In genomic region chr1:201745023-201745422, GRCh38 we compare ENCODE assay signal across 24 cellular contexts.
DNase-seq lines count a peak whose midpoint lies in the region; TF ChIP-seq lines count a peak whose summit lies in the region.
"Had no signal": no experiment of that assay in that cellular context is flagged by ENCODE, and none has a peak within 500 bp of the region (broad histone marks: within the 10 kb centered on the region; RNA-seq: fewer than 3 reads in every experiment).

No MANE protein-coding gene starts in this region.

- no peak for TF ChIP-seq POLR2A in breast epithelium (IDR thresholded peaks at IDR 0.05)

- H3K27ac ChIP-seq in breast epithelium, result no peak overlapping the region
- no peak overlapping the region for H3K27ac ChIP-seq in fibroblast of lung (ENCODE audit: insufficient read depth, low read length)
- peak overlapping the region; percentile 92 for H3K27ac ChIP-seq in subcutaneous abdominal adipose tissue (ENCODE audit: low read depth, low read length)
- H3K27ac ChIP-seq: psoas muscle, SJCRH30 had no signal

- H3K9ac ChIP-seq in adipocyte (ENCODE audit: low read length) (peak overlapping the region; percentile 27), fibroblast of lung (ENCODE audit: insufficient read depth, low read length) (no peak overlapping the region), subcutaneous abdominal adipose tissue (ENCODE audit: low read length in 5 of 5) (peak overlapping the region in 1 of 5 donors; percentile 33)

- no peak overlapping the region for H3K4me2 ChIP-seq in fibroblast of lung (ENCODE audit: extremely low read depth, insufficient read depth, low read length)
- H3K4me2 ChIP-seq: A549 had no signal

- H3K4me3 Mint-ChIP-seq in MCF 10A (ENCODE audit: unreplicated experiment), result no peak overlapping the region
- H3K4me3 Mint-ChIP-seq: activated CD8-positive, alpha-beta T cell treated with anti-CD3 and anti-CD28 coated beads for 36 hours; activated T-cell treated with anti-CD3 and anti-CD28 coated beads, Interleukin-2, amount 50 U/mL, for 4 hours; CD4-positive, CD25-positive, alpha-beta regulatory T cell; IgD-negative memory B cell; natural killer cell treated with Interleukin-12 subunit alpha and Interleukin-12 subunit beta and Interleukin-15 and Interleukin-18, amount 100 ng/mL, for 72 hours; WTC11 had no signal

- no peak overlapping the region for H2AFZ ChIP-seq in fibroblast of lung (ENCODE audit: low read length)

- H3K4me1 ChIP-seq in breast epithelium (peaks cover 2 to 7% of the 10 kb centered on the region in 2 donors), adipocyte (ENCODE audit: control insufficient read depth, insufficient read depth, low read length) (peaks cover 81% of the 10 kb centered on the region), fibroblast of lung (ENCODE audit: control insufficient read depth, extremely low read depth, insufficient read depth, low read length) (peaks cover 36% of the 10 kb centered on the region), subcutaneous abdominal adipose tissue (ENCODE audit: control insufficient read depth in 5 of 5, insufficient read depth in 5 of 5, low read length in 5 of 5) (peaks cover 13 to 86% (median 81%) of the 10 kb centered on the region in 5 donors)
- H3K4me1 ChIP-seq: psoas muscle, SJCRH30 had no signal

- H3K4me3 ChIP-seq in breast epithelium (no peak overlapping the region), adipocyte (ENCODE audit: low read length) (no peak overlapping the region), fibroblast of lung (replicated peaks in 1 of 4; ENCODE audit: control extremely low read depth in 1 of 4, insufficient read depth in 1 of 4, low read depth in 3 of 4, low read length in 4 of 4) (no peak overlapping the region), subcutaneous abdominal adipose tissue (ENCODE audit: low read depth in 1 of 5, low read length in 5 of 5) (no peak overlapping the region)
- H3K4me3 ChIP-seq: A549, psoas muscle, SJCRH30 had no signal

- peak; percentile 75 for DNase-seq in MCF 10A (ENCODE audit: unreplicated experiment)
- DNase-seq in breast epithelium (ENCODE audit: low spot score in 2 of 2), result no peak
- DNase-seq in adipocyte (ENCODE audit: low read depth), result peak; percentile 92
- DNase-seq in fibroblast of lung (ENCODE audit: low read depth in 2 of 2), result peak; percentile 82 to 94
- DNase-seq in activated gamma-delta T cell (lab: John Stamatoyannopoulos, UW), result no peak
- no peak for DNase-seq in posterior vena cava (ENCODE audit: low spot score)
- no peak for DNase-seq in glomerular visceral epithelial cell (ENCODE audit: extremely low spot score)
- DNase-seq: activated CD8-positive, alpha-beta T cell treated with anti-CD3 and anti-CD28 coated beads for 36 hours; activated T-cell treated with anti-CD3 and anti-CD28 coated beads, Interleukin-2, amount 50 U/mL, for 4 hours; CD4-positive, CD25-positive, alpha-beta regulatory T cell; central memory CD4-positive, alpha-beta T cell; foreskin melanocyte; NCI-H2029; NCI-H524 treated with DMSO at 0.1 percent for 48 hours; psoas muscle; SJCRH30; stimulated activated CD4-positive, alpha-beta T cell treated with anti-CD3 and anti-CD28 coated beads, Interleukin-12 subunit alpha, Interleukin-12 subunit beta, amount 100 ng/mL, for 4 hours; T-helper 2 cell had no signal

- peaks cover 64% of the 10 kb centered on the region for H3K4me1 Mint-ChIP-seq in MCF 10A (ENCODE audit: insufficient read depth, unreplicated experiment)

- CTCF ChIA-PET in MCF 10A (lab: Yijun Ruan, JAX), result interaction anchor here (0.5 to 19.7 kb wide), 9 partner anchors 25 to 248 kb away, joined by 3 to 332 read pairs (median 3); no protein-coding TSS in a partner anchor

- H3K27me3 ChIP-seq in breast epithelium (no peaks in the 10 kb centered on the region), adipocyte (replicated peaks; ENCODE audit: control insufficient read depth, insufficient read depth, low read length) (no peaks in the 10 kb centered on the region), fibroblast of lung (ENCODE audit: control insufficient read depth, insufficient read depth, low read length) (no peaks in the 10 kb centered on the region), subcutaneous abdominal adipose tissue (ENCODE audit: control insufficient read depth in 5 of 5, insufficient read depth in 4 of 5, low read length in 5 of 5) (no peaks in the 10 kb centered on the region)
- H3K27me3 ChIP-seq: SJCRH30 had no signal

- no peak overlapping the region for H3K27ac Mint-ChIP-seq in MCF 10A (ENCODE audit: low read depth, unreplicated experiment)
- H3K27ac Mint-ChIP-seq: activated CD8-positive, alpha-beta T cell treated with anti-CD3 and anti-CD28 coated beads for 36 hours; activated naive CD4-positive, alpha-beta T cell treated with anti-CD3 and anti-CD28 coated beads, Interleukin-2, amount 50 U/mL, for 72 hours; CD4-positive, CD25-positive, alpha-beta regulatory T cell; IgD-negative memory B cell; natural killer cell treated with Interleukin-12 subunit alpha and Interleukin-12 subunit beta and Interleukin-15 and Interleukin-18, amount 100 ng/mL, for 72 hours; WTC11 had no signal

- H3K36me3 Mint-ChIP-seq in MCF 10A (ENCODE audit: insufficient read depth, unreplicated experiment), result peaks cover 6% of the 10 kb centered on the region
- H3K36me3 Mint-ChIP-seq: activated naive CD4-positive, alpha-beta T cell treated with anti-CD3 and anti-CD28 coated beads, Interleukin-2, amount 50 U/mL, for 72 hours; CD4-positive, CD25-positive, alpha-beta regulatory T cell; natural killer cell treated with Interleukin-12 subunit alpha and Interleukin-12 subunit beta and Interleukin-15 and Interleukin-18, amount 100 ng/mL, for 72 hours; WTC11 had no signal

- H3K79me2 ChIP-seq in fibroblast of lung (ENCODE audit: control insufficient read depth, insufficient read depth, low read length), result peaks cover 85% of the 10 kb centered on the region

- no TSS peak for BruUV-seq in MCF 10A (replicated peaks; lab: Mats Ljungman, UMichigan)

- TF ChIP-seq CTCF in MCF 10A (IDR thresholded peaks at IDR 0.05; ENCODE audit: unreplicated experiment) (no peak), breast epithelium (IDR thresholded peaks at IDR 0.05) (no peak), fibroblast of lung (conservative IDR thresholded peaks at IDR 0.05 in 1 of 2, IDR thresholded peaks at IDR 0.05 in 1 of 2; ENCODE audit: low read depth in 1 of 2, low read length in 2 of 2) (no peak)

- POLR2A ChIA-PET in MCF 10A (lab: Yijun Ruan, JAX), result interaction anchor here (0.9 to 10.6 kb wide), 3 partner anchors 8 to 56 kb away, joined by 3 to 163 read pairs (median 19); no protein-coding TSS in a partner anchor

- intact Hi-C loops in MCF 10A (cut with micrococcal nuclease), result no loop called here
- intact Hi-C loops in breast epithelium (cut with DNase I; ENCODE audit: low total_unique reads), result loop anchor here (2.0 kb wide), 1 partner anchor 32 kb away; no protein-coding TSS in a partner anchor
- intact Hi-C loops in posterior vena cava (cut with DNase I), result no loop called here

- H4K20me1 ChIP-seq in fibroblast of lung (ENCODE audit: control insufficient read depth, extremely low read depth, insufficient read depth, low read length), result peaks cover 7% of the 10 kb centered on the region

- H3K9me3 ChIP-seq in breast epithelium (no peaks in the 10 kb centered on the region), adipocyte (ENCODE audit: control insufficient read depth, low read length) (no peaks in the 10 kb centered on the region), fibroblast of lung (ENCODE audit: control insufficient read depth, insufficient read depth, low read depth, low read length) (no peaks in the 10 kb centered on the region), subcutaneous abdominal adipose tissue (ENCODE audit: control insufficient read depth in 5 of 5, low read length in 5 of 5) (no peaks in the 10 kb centered on the region)
- H3K9me3 ChIP-seq: A549, psoas muscle, SJCRH30 had no signal

- H3K36me3 ChIP-seq in breast epithelium, result no peaks in the 10 kb centered on the region
- peaks cover 51% of the 10 kb centered on the region for H3K36me3 ChIP-seq in adipocyte (ENCODE audit: control insufficient read depth, insufficient read depth, low read length, severe bottlenecking)
- no peaks in the 10 kb centered on the region for H3K36me3 ChIP-seq in fibroblast of lung (ENCODE audit: control insufficient read depth, insufficient read depth, low read length)
- peaks cover 7 to 18% (median 12%) of the 10 kb centered on the region in 5 donors for H3K36me3 ChIP-seq in subcutaneous abdominal adipose tissue (ENCODE audit: control insufficient read depth in 5 of 5, insufficient read depth in 5 of 5, low read length in 5 of 5)
- H3K36me3 ChIP-seq: SJCRH30 had no signal

- H3K9me3 Mint-ChIP-seq in MCF 10A (ENCODE audit: unreplicated experiment), result no peaks in the 10 kb centered on the region
- H3K9me3 Mint-ChIP-seq: activated CD8-positive, alpha-beta T cell treated with anti-CD3 and anti-CD28 coated beads for 36 hours; activated naive CD4-positive, alpha-beta T cell treated with anti-CD3 and anti-CD28 coated beads, Interleukin-2, amount 50 U/mL, for 72 hours; activated T-cell treated with anti-CD3 and anti-CD28 coated beads, Interleukin-2, amount 50 U/mL, for 4 hours; CD4-positive, CD25-positive, alpha-beta regulatory T cell; IgD-negative memory B cell; natural killer cell treated with Interleukin-12 subunit alpha and Interleukin-12 subunit beta and Interleukin-15 and Interleukin-18, amount 100 ng/mL, for 72 hours; WTC11 had no signal

- H3K27me3 Mint-ChIP-seq in MCF 10A (ENCODE audit: insufficient read depth, unreplicated experiment), result no peaks in the 10 kb centered on the region

Comparison
In these comparisons a context has a peak if more than half of its experiments do, and no peak if none do; other contexts are left out.
1. DNase-seq: peak in MCF 10A (single experiment), adipocyte (single experiment) and fibroblast of lung (2 of 2); none in breast epithelium (0 of 2), activated gamma-delta T cell (single experiment), posterior vena cava (single experiment) and glomerular visceral epithelial cell (single experiment).